In genomic region chr6:169371344-169372144, GRCh38 we compare ENCODE assay signal across 12 cellular contexts.
DNase-seq lines count a peak whose midpoint lies in the region; ATAC-seq, FAIRE-seq and TF ChIP-seq lines count a peak whose summit lies in the region.
"Had no signal": no experiment of that assay in that cellular context is flagged by ENCODE, and none has a peak within 500 bp of the region (broad histone marks: within the 10 kb centered on the region; RNA-seq: fewer than 3 reads in every experiment).

No MANE protein-coding gene starts in this region.

- DNase-seq in BE2C (peak; percentile 41), GM18507 (ENCODE audit: extremely low spot score, insufficient read length, low read depth) (no peak), SK-MEL-5 (ENCODE audit: low read depth, low spot score) (peak; percentile 39), hepatic stellate cell (ENCODE audit: low spot score) (peak; percentile 24), PC-3 (no peak)
- DNase-seq in CD8-positive, alpha-beta memory T cell = no peak
- DNase-seq in effector memory CD4-positive, alpha-beta T cell = no peak
- DNase-seq: activated CD4-positive, CD25-positive, alpha-beta regulatory T cell treated with anti-CD3 and anti-CD28 coated beads, Interleukin-2, amount 50 U/mL, for 72 hours; esophagus squamous epithelium; GF-D8; NK-92 treated with Interleukin-12 subunit alpha and Interleukin-12 subunit beta, amount 100 ng/mL, for 24 hours had no signal

- ATAC-seq in HG03095 (IDR thresholded peaks at IDR 0.05; ENCODE audit: unreplicated experiment) = no peak
- ATAC-seq in PC-3 = no peak

- CTCF ChIA-PET in CD8-positive, alpha-beta memory T cell (lab: Charles Lee) = no interaction called here
- CTCF ChIA-PET in PC-3 (lab: Charles Lee) = no interaction called here

- POLR2A ChIA-PET in CD8-positive, alpha-beta memory T cell (lab: Charles Lee) = interaction anchor here (0.7 kb wide), 1 partner anchor 456 kb away, joined by 3 read pairs; no protein-coding TSS in a partner anchor
- POLR2A ChIA-PET in PC-3 (lab: Charles Lee; ENCODE audit: unreplicated experiment) = no interaction called here

- peaks cover 0 to 1% of the 10 kb centered on the region in 2 donors for H3K27me3 Mint-ChIP-seq in CD8-positive, alpha-beta memory T cell

- H3K4me1 ChIP-seq in BE2C = no peaks in the 10 kb centered on the region
- H3K4me1 ChIP-seq in CD8-positive, alpha-beta memory T cell (ENCODE audit: insufficient read depth, low read length) = no peaks in the 10 kb centered on the region
- H3K4me1 ChIP-seq in PC-3 (ENCODE audit: insufficient read depth, low read length) = no peaks in the 10 kb centered on the region
- no peaks in the 10 kb centered on the region for H3K4me1 ChIP-seq in effector memory CD4-positive, alpha-beta T cell (ENCODE audit: control insufficient read depth, insufficient read depth, low read length, poor library complexity, severe bottlenecking)

- FAIRE-seq in GM18507 (lab: Jason Lieb, UNC) = peak; percentile 26

- no peaks in the 10 kb centered on the region for H4K20me1 ChIP-seq in PC-3 (ENCODE audit: low read length)

- H2AFZ ChIP-seq in PC-3 (ENCODE audit: low read length) = no peak overlapping the region

- H3K9me3 Mint-ChIP-seq in CD8-positive, alpha-beta memory T cell = peaks cover 3 to 14% (median 9%) of the 10 kb centered on the region in 5 donors

- in situ Hi-C loops in SK-MEL-5 (cut with HindIII; ENCODE audit: low pct_unique_long_range_greater_than_20kb, low sequenced_read_pairs) = no loop called here

- TF ChIP-seq CTCF in BE2C (IDR thresholded peaks at IDR 0.05; ENCODE audit: low read depth, low read length) = no peak
- no peak for TF ChIP-seq CTCF in PC-3 (conservative IDR thresholded peaks at IDR 0.05; ENCODE audit: low read depth, low read length)

- no TSS peak for BruUV-seq in PC-3 (replicated peaks; lab: Mats Ljungman, UMichigan)

- H3K27me3 ChIP-seq in BE2C = no peaks in the 10 kb centered on the region
- H3K27me3 ChIP-seq in CD8-positive, alpha-beta memory T cell (ENCODE audit: insufficient read depth, low read length, poor library complexity, severe bottlenecking) = no peaks in the 10 kb centered on the region
- H3K27me3 ChIP-seq in PC-3 (ENCODE audit: low read length) = no peaks in the 10 kb centered on the region
- H3K27me3 ChIP-seq in effector memory CD4-positive, alpha-beta T cell (replicated peaks; ENCODE audit: control insufficient read depth, insufficient read depth, low read length, poor library complexity, severe bottlenecking) = no peaks in the 10 kb centered on the region

- no peak overlapping the region for H3K4me2 ChIP-seq in PC-3 (ENCODE audit: low read length)

- H3K9me2 ChIP-seq in PC-3 (replicated peaks; ENCODE audit: low read length) = no peaks in the 10 kb centered on the region

- intact Hi-C loops in PC-3 (cut with micrococcal nuclease) = no loop called here

- H3K9ac ChIP-seq in PC-3 (ENCODE audit: low read length) = no peak overlapping the region

- H3K9me3 ChIP-seq in BE2C (no peaks in the 10 kb centered on the region; the same call in 1 of the 2 replicates), PC-3 (ENCODE audit: low read length) (peaks cover 12% of the 10 kb centered on the region)
- no peaks in the 10 kb centered on the region for H3K9me3 ChIP-seq in CD8-positive, alpha-beta memory T cell (ENCODE audit: low read length)
- no peaks in the 10 kb centered on the region for H3K9me3 ChIP-seq in effector memory CD4-positive, alpha-beta T cell (ENCODE audit: control insufficient read depth, low read length)

- H3K27ac ChIP-seq in CD8-positive, alpha-beta memory T cell (ENCODE audit: low read depth, low read length) = no peak overlapping the region
- no peak overlapping the region for H3K27ac ChIP-seq in PC-3 (ENCODE audit: low read length)
- no peak overlapping the region for H3K27ac ChIP-seq in effector memory CD4-positive, alpha-beta T cell (ENCODE audit: insufficient read depth, low read length, poor library complexity, severe bottlenecking)
- H3K27ac ChIP-seq: esophagus squamous epithelium had no signal

- peaks cover 0 to 4% (median 0%) of the 10 kb centered on the region in 3 donors for H3K36me3 Mint-ChIP-seq in CD8-positive, alpha-beta memory T cell

- no peaks in the 10 kb centered on the region for H3F3A ChIP-seq in PC-3 (ENCODE audit: low read length, unreplicated experiment)

- H3K36me3 ChIP-seq in BE2C (no peaks in the 10 kb centered on the region), PC-3 (ENCODE audit: low read depth, low read length) (no peaks in the 10 kb centered on the region)
- H3K36me3 ChIP-seq in CD8-positive, alpha-beta memory T cell (ENCODE audit: insufficient read depth, low read length) = no peaks in the 10 kb centered on the region
- H3K36me3 ChIP-seq in effector memory CD4-positive, alpha-beta T cell (ENCODE audit: control insufficient read depth, insufficient read depth, low read length) = no peaks in the 10 kb centered on the region
- H3K36me3 ChIP-seq: esophagus squamous epithelium had no signal

- H3K4me3 ChIP-seq in BE2C (ENCODE audit: low read depth, low read length) = no peak overlapping the region
- no peak overlapping the region for H3K4me3 ChIP-seq in CD8-positive, alpha-beta memory T cell (ENCODE audit: low read length)
- no peak overlapping the region for H3K4me3 ChIP-seq in PC-3 (ENCODE audit: low read length)
- H3K4me3 ChIP-seq in effector memory CD4-positive, alpha-beta T cell (ENCODE audit: insufficient read depth, low read depth, low read length, poor library complexity, severe bottlenecking) = no peak overlapping the region
- H3K4me3 ChIP-seq: esophagus squamous epithelium had no signal

- H3K4me1 Mint-ChIP-seq in CD8-positive, alpha-beta memory T cell = peaks cover 0 to 2% (median 0%) of the 10 kb centered on the region in 3 donors

- H3K27ac Mint-ChIP-seq in CD8-positive, alpha-beta memory T cell = peak overlapping the region in 1 of 8 donors; percentile 1

- H3K4me3 Mint-ChIP-seq in CD8-positive, alpha-beta memory T cell = no peak overlapping the region

- no peaks in the 10 kb centered on the region for H3K79me2 ChIP-seq in PC-3 (ENCODE audit: low read length)

Comparison
In these comparisons a context has a peak if more than half of its experiments do, and no peak if none do; other contexts are left out.
1. DNase-seq: peak in BE2C (single experiment), SK-MEL-5 (single experiment) and hepatic stellate cell (single experiment); none in GM18507 (single experiment), CD8-positive, alpha-beta memory T cell (0 of 5), PC-3 (single experiment) and effector memory CD4-positive, alpha-beta T cell (0 of 3).